In genomic region chr11:113242767-113243397, GRCh38 we compare ENCODE assay signal across 8 cellular contexts.
DNase-seq lines count a peak whose midpoint lies in the region; ATAC-seq, FAIRE-seq and TF ChIP-seq lines count a peak whose summit lies in the region.

No MANE protein-coding gene starts in this region.

- H3K9me3 Mint-ChIP-seq in activated T-helper 2 cell treated with anti-CD3 and anti-CD28 coated beads, Interferon-gamma antibody, Interleukin-2, Interleukin-4, amounts not matched to agents 10 μg/mL and 5 μg/mL and 100 μg/mL, durations not matched to agents 14 hours and 24 hours and 36 hours: no peaks in the 10 kb centered on the region

- no peak overlapping the region for H3K27ac Mint-ChIP-seq in activated T-helper 2 cell treated with anti-CD3 and anti-CD28 coated beads, Interferon-gamma antibody, Interleukin-2, Interleukin-4, amounts not matched to agents 10 μg/mL and 5 μg/mL and 100 μg/mL, durations not matched to agents 14 hours and 24 hours and 36 hours

- in situ Hi-C loops in KBM-7 (cut with MboI; ENCODE audit: low pct_unique_long_range_greater_than_20kb, low sequenced_read_pairs): no loop called here

- no peaks in the 10 kb centered on the region for H3K27me3 ChIP-seq in right atrium auricular region
- H3K27me3 ChIP-seq in skeletal muscle tissue (ENCODE audit: control insufficient read depth in 3 of 3, insufficient read depth in 3 of 3, low read length in 3 of 3): no peaks in the 10 kb centered on the region

- H3K4me1 Mint-ChIP-seq in activated T-helper 2 cell treated with anti-CD3 and anti-CD28 coated beads, Interferon-gamma antibody, Interleukin-2, Interleukin-4, amounts not matched to agents 10 μg/mL and 5 μg/mL and 100 μg/mL, durations not matched to agents 14 hours and 24 hours and 36 hours (ENCODE audit: low read depth): peaks cover 17% of the 10 kb centered on the region

- no peaks in the 10 kb centered on the region for H3K9me3 ChIP-seq in right atrium auricular region
- H3K9me3 ChIP-seq in skeletal muscle tissue (ENCODE audit: control insufficient read depth in 3 of 3, low read length in 3 of 3): no peaks in the 10 kb centered on the region

- H3K9ac ChIP-seq in skeletal muscle tissue (ENCODE audit: low read depth in 1 of 3, low read length in 3 of 3): peak overlapping the region in 2 of 3 donors; percentile 28 to 58

- peaks cover 36% of the 10 kb centered on the region for H3K27me3 Mint-ChIP-seq in activated T-helper 2 cell treated with anti-CD3 and anti-CD28 coated beads, Interferon-gamma antibody, Interleukin-2, Interleukin-4, amounts not matched to agents 10 μg/mL and 5 μg/mL and 100 μg/mL, durations not matched to agents 14 hours and 24 hours and 36 hours (ENCODE audit: low read depth)

- DNase-seq in GM12891 (ENCODE audit: insufficient read length, low spot score) (no peak), right atrium auricular region (ENCODE audit: low spot score) (no peak), GM10266 (ENCODE audit: extremely low spot score) (no peak), NCI-H226 (no peak), KBM-7 (no peak)
- peak; percentile 46 for DNase-seq in activated T-helper 2 cell treated with anti-CD3 and anti-CD28 coated beads, Interferon-gamma antibody, Interleukin-2, Interleukin-4, amounts not matched to agents 10 μg/mL and 5 μg/mL and 100 μg/mL, durations not matched to agents 14 hours and 24 hours and 36 hours (ENCODE audit: low spot score)

- peak overlapping the region; percentile 31 for H3K4me3 Mint-ChIP-seq in activated T-helper 2 cell treated with anti-CD3 and anti-CD28 coated beads, Interferon-gamma antibody, Interleukin-2, Interleukin-4, amounts not matched to agents 10 μg/mL and 5 μg/mL and 100 μg/mL, durations not matched to agents 14 hours and 24 hours and 36 hours (ENCODE audit: low read depth)

- H3K4me3 ChIP-seq in right atrium auricular region (peak overlapping the region; percentile 26 to 44), skeletal muscle tissue (ENCODE audit: low read length in 3 of 3) (peak overlapping the region; percentile 37 to 77 (median 47))

- TF ChIP-seq CTCF in right atrium auricular region (IDR thresholded peaks at IDR 0.05) (no peak), GM10266 (IDR thresholded peaks at IDR 0.05; ENCODE audit: control insufficient read depth, insufficient read depth, low read depth, missing control alignments) (no peak)

- H3K36me3 Mint-ChIP-seq in activated T-helper 2 cell treated with anti-CD3 and anti-CD28 coated beads, Interferon-gamma antibody, Interleukin-2, Interleukin-4, amounts not matched to agents 10 μg/mL and 5 μg/mL and 100 μg/mL, durations not matched to agents 14 hours and 24 hours and 36 hours (ENCODE audit: low read depth): no peaks in the 10 kb centered on the region

- H3K27ac ChIP-seq in right atrium auricular region (peak overlapping the region; percentile 47 to 60), skeletal muscle tissue (ENCODE audit: low read depth, low read length) (peak overlapping the region; percentile 11)

- TF ChIP-seq POLR2A in GM12891 (IDR thresholded peaks at IDR 0.05; ENCODE audit: low read depth, low read length): no peak

- intact Hi-C loops in activated T-helper 2 cell treated with anti-CD3 and anti-CD28 coated beads, Interferon-gamma antibody, Interleukin-2, Interleukin-4, amounts not matched to agents 10 μg/mL and 5 μg/mL and 100 μg/mL, durations not matched to agents 14 hours and 24 hours and 36 hours (cut with micrococcal nuclease): no loop called here

- ATAC-seq in HG02763 (IDR thresholded peaks at IDR 0.05; ENCODE audit: unreplicated experiment): no peak

- peak; percentile 35 for FAIRE-seq in GM12891 (lab: Jason Lieb, UNC)

- H3K36me3 ChIP-seq in right atrium auricular region (peaks cover 10% of the 10 kb centered on the region), skeletal muscle tissue (ENCODE audit: control insufficient read depth in 3 of 3, insufficient read depth in 3 of 3, low read length in 3 of 3) (no peaks in the 10 kb centered on the region)

- H3K4me1 ChIP-seq in right atrium auricular region (peaks cover 0 to 18% of the 10 kb centered on the region in 2 donors), skeletal muscle tissue (ENCODE audit: control insufficient read depth in 3 of 3, insufficient read depth in 3 of 3, low read length in 3 of 3) (peaks cover 0 to 11% (median 7%) of the 10 kb centered on the region in 3 donors)

TF ChIP-seq in GM12891, 5 proteins besides CTCF, POLR2A, EP300 and RAD21:
- no peak for TF ChIP-seq PAX5 (IDR thresholded peaks at IDR 0.05; ENCODE audit: insufficient read depth, low read length, severe bottlenecking)
- TF ChIP-seq POU2F2 (IDR thresholded peaks at IDR 0.05; ENCODE audit: low read depth, low read length): no peak
- TF ChIP-seq POLR2AphosphoS5 (IDR thresholded peaks at IDR 0.05; ENCODE audit: low read depth, low read length): no peak
- no peak for TF ChIP-seq TAF1 (IDR thresholded peaks at IDR 0.05; ENCODE audit: low read depth, low read length)
- TF ChIP-seq SPI1 (IDR thresholded peaks at IDR 0.05; ENCODE audit: low read depth, low read length): no peak
